In genomic region chr9:123131258-123131657, GRCh38 we compare ENCODE assay signal across 16 cellular contexts.
A peak's percentile ranks its signal among the peaks of the same experiment; 100 is the strongest.
DNase-seq lines count a peak whose midpoint lies in the region; ATAC-seq, FAIRE-seq and TF ChIP-seq lines count a peak whose summit lies in the region.
"Had no signal": no experiment of that assay in that cellular context is flagged by ENCODE, and none has a peak within 500 bp of the region (broad histone marks: within the 10 kb centered on the region; RNA-seq: fewer than 3 reads in every experiment).

No MANE protein-coding gene starts in this region.

- H3K4me3 Mint-ChIP-seq in stimulated activated memory B cell treated with anti-CD40 and anti-IgM and Interleukin-4, amounts not matched to agents 10 μg/mL and 1 μg/mL and 100 μg/mL, for 72 hours = no peak overlapping the region
- H3K4me3 Mint-ChIP-seq in activated T-cell treated with anti-CD3 and anti-CD28 coated beads, Interleukin-2, amount 50 U/mL, for 24 hours = no peak overlapping the region
- H3K4me3 Mint-ChIP-seq: brain, IgD-negative memory B cell had no signal

- H3K27ac Mint-ChIP-seq in stimulated activated memory B cell treated with anti-CD40 and anti-IgM and Interleukin-4, amounts not matched to agents 10 μg/mL and 1 μg/mL and 100 μg/mL, for 72 hours = no peak overlapping the region
- H3K27ac Mint-ChIP-seq in activated T-cell treated with anti-CD3 and anti-CD28 coated beads, Interleukin-2, amount 50 U/mL, for 24 hours = no peak overlapping the region
- H3K27ac Mint-ChIP-seq: brain, IgD-negative memory B cell had no signal

- ATAC-seq in stimulated activated memory B cell treated with anti-CD40 and anti-IgM and Interleukin-4, amounts not matched to agents 10 μg/mL and 1 μg/mL and 100 μg/mL, for 72 hours = no peak
- ATAC-seq: Panc1, psoas muscle had no signal

- H3K36me3 Mint-ChIP-seq in stimulated activated memory B cell treated with anti-CD40 and anti-IgM and Interleukin-4, amounts not matched to agents 10 μg/mL and 1 μg/mL and 100 μg/mL, for 72 hours = peaks cover 47% of the 10 kb centered on the region
- peaks cover 41% of the 10 kb centered on the region for H3K36me3 Mint-ChIP-seq in activated T-cell treated with anti-CD3 and anti-CD28 coated beads, Interleukin-2, amount 50 U/mL, for 24 hours (ENCODE audit: low read depth)

- no peaks in the 10 kb centered on the region for H3K9me3 Mint-ChIP-seq in stimulated activated memory B cell treated with anti-CD40 and anti-IgM and Interleukin-4, amounts not matched to agents 10 μg/mL and 1 μg/mL and 100 μg/mL, for 72 hours
- no peaks in the 10 kb centered on the region for H3K9me3 Mint-ChIP-seq in activated T-cell treated with anti-CD3 and anti-CD28 coated beads, Interleukin-2, amount 50 U/mL, for 24 hours
- H3K9me3 Mint-ChIP-seq: brain, IgD-negative memory B cell had no signal

- FAIRE-seq in HTR-8/SVneo (lab: Jason Lieb, UNC) = no peak

- H3K4me1 Mint-ChIP-seq in stimulated activated memory B cell treated with anti-CD40 and anti-IgM and Interleukin-4, amounts not matched to agents 10 μg/mL and 1 μg/mL and 100 μg/mL, for 72 hours = peaks cover 19% of the 10 kb centered on the region
- H3K4me1 Mint-ChIP-seq in activated T-cell treated with anti-CD3 and anti-CD28 coated beads, Interleukin-2, amount 50 U/mL, for 24 hours (ENCODE audit: low read depth) = no peaks in the 10 kb centered on the region
- H3K4me1 Mint-ChIP-seq: brain had no signal

- TF ChIP-seq CTCF in AG09309 (IDR thresholded peaks at IDR 0.05; ENCODE audit: control insufficient read depth, insufficient read depth, low read depth, low read length, missing control alignments) (no peak), choroid plexus epithelial cell (conservative IDR thresholded peaks at IDR 0.05; ENCODE audit: low read depth, low read length) (no peak)

- peak; percentile 23 for DNase-seq in AG09309 (ENCODE audit: low read depth)
- peak; percentile 27 for DNase-seq in HTR-8/SVneo (ENCODE audit: insufficient read length, low spot score)
- peak; percentile 81 for DNase-seq in choroid plexus epithelial cell (ENCODE audit: low read depth)
- peak; percentile 67 for DNase-seq in kidney tubule cell (ENCODE audit: low spot score)
- DNase-seq in medulla oblongata (ENCODE audit: extremely low spot score) = no peak
- no peak for DNase-seq in activated T-cell treated with anti-CD3 and anti-CD28 coated beads, Interleukin-2, amount 50 U/mL, for 24 hours
- no peak for DNase-seq in NCI-H526 treated with DMSO at 0.1 percent for 48 hours (lab: John Stamatoyannopoulos, UW)
- DNase-seq: activated CD4-positive, alpha-beta T cell treated with anti-CD3 and anti-CD28 coated beads for 48 hours; NCI-H510A treated with DMSO at 0.1 percent for 48 hours; psoas muscle; stimulated activated CD4-positive, alpha-beta T cell treated with anti-CD3 and anti-CD28 coated beads, Interleukin-2, amount 100 ng/mL, for 24 hours had no signal

- H3K27me3 Mint-ChIP-seq in stimulated activated memory B cell treated with anti-CD40 and anti-IgM and Interleukin-4, amounts not matched to agents 10 μg/mL and 1 μg/mL and 100 μg/mL, for 72 hours = no peaks in the 10 kb centered on the region
- H3K27me3 Mint-ChIP-seq in activated T-cell treated with anti-CD3 and anti-CD28 coated beads, Interleukin-2, amount 50 U/mL, for 24 hours = no peaks in the 10 kb centered on the region
- H3K27me3 Mint-ChIP-seq: brain, IgD-negative memory B cell had no signal

- H3K4me3 ChIP-seq in AG09309 (ENCODE audit: control insufficient read depth, low read depth, low read length) (no peak overlapping the region), choroid plexus epithelial cell (ENCODE audit: low read depth, low read length) (no peak overlapping the region)
- H3K4me3 ChIP-seq: BLaER1, psoas muscle had no signal

Comparison
In these comparisons a context has a peak if more than half of its experiments do, and no peak if none do; other contexts are left out.
1. DNase-seq: peak in AG09309 (single experiment), HTR-8/SVneo (single experiment), choroid plexus epithelial cell (single experiment) and kidney tubule cell (single experiment); none in medulla oblongata (single experiment), activated T-cell treated with anti-CD3 and anti-CD28 coated beads, Interleukin-2, amount 50 U/mL, for 24 hours (single experiment) and NCI-H526 treated with DMSO at 0.1 percent for 48 hours (single experiment).